ENCODE assay signal across 8 cellular contexts in genomic region chr22:24597076-24597475, GRCh38. TPM values are rescaled to one million over a fixed set of nuclear protein-coding genes. Genes with fewer than 3 reads are reported as not detected.
DNase-seq lines count a peak whose midpoint lies in the region; FAIRE-seq and TF ChIP-seq lines count a peak whose summit lies in the region.
"Not testable (repeated sequence)": the region's sequence is repeated elsewhere in the genome, so short reads cannot be mapped to it uniquely, and the experiment has no call there.
"Had no signal": no experiment of that assay in that cellular context is flagged by ENCODE, and none has a peak within 500 bp of the region (broad histone marks: within the 10 kb centered on the region; RNA-seq: fewer than 3 reads in every experiment).

No MANE protein-coding gene starts in this region.

- not testable (repeated sequence) for H3K23me2 ChIP-seq in H1 (ENCODE audit: low read depth, low read length)

- not testable (repeated sequence) for H3K4me3 ChIP-seq in HEK293 (ENCODE audit: low read depth, low read length); H1 (ENCODE audit: extremely low read depth in 1 of 4, insufficient read depth in 2 of 4, low read depth in 3 of 4, low read length in 4 of 4)

- not testable (repeated sequence) for H4K5ac ChIP-seq in H1 (ENCODE audit: insufficient read length, low read depth, low read length)

- peaks cover 29% of the 10 kb centered on the region for H3K4me1 Mint-ChIP-seq in nephron progenitor cell

- H3K18ac ChIP-seq in H1 (ENCODE audit: extremely low read depth, low read length), result not testable (repeated sequence)

- not testable (repeated sequence) for H2BK120ac ChIP-seq in H1 (replicated peaks; ENCODE audit: low read depth, low read length)

- H2BK20ac ChIP-seq in H1 (ENCODE audit: low read length), result not testable (repeated sequence)

- H3K4ac ChIP-seq in H1 (replicated peaks; ENCODE audit: insufficient read length, low read depth, low read length), result not testable (repeated sequence)

- CTCF ChIA-PET in HEK293 (lab: Yijun Ruan, JAX), result interaction anchor here (0.6 kb wide), 1 partner anchor 136 kb away, joined by 3 read pairs; no protein-coding TSS in a partner anchor
- CTCF ChIA-PET in H1 (lab: Charles Lee; ENCODE audit: partially characterized antibody), result not testable (repeated sequence)

- H4K20me1 ChIP-seq in H1 (replicated peaks in 1 of 2; ENCODE audit: control insufficient read depth in 1 of 2, insufficient read depth in 2 of 2, low read length in 2 of 2), result not testable (repeated sequence)

- H3K79me2 ChIP-seq in H1 (ENCODE audit: control insufficient read depth in 1 of 2, insufficient read depth in 2 of 2, low read length in 2 of 2), result not testable (repeated sequence)

- not testable (repeated sequence) for H2BK15ac ChIP-seq in H1 (ENCODE audit: low read length)

- H3K36me3 Mint-ChIP-seq in nephron progenitor cell (ENCODE audit: low read depth), result not testable (repeated sequence)

- not testable (repeated sequence) for H3K23ac ChIP-seq in H1 (ENCODE audit: insufficient read length)

- not testable (repeated sequence) for H3K9ac ChIP-seq in H1 (replicated peaks in 1 of 4; ENCODE audit: extremely low read depth in 1 of 4, low read depth in 3 of 4, low read length in 3 of 4)

- not testable (repeated sequence) for H3K36me3 ChIP-seq in HEK293 (ENCODE audit: control insufficient read depth in 2 of 2, insufficient read depth in 1 of 2, low read length in 2 of 2); H1 (ENCODE audit: control insufficient read depth in 2 of 4, insufficient read depth in 4 of 4, low read length in 3 of 4)

- not testable (repeated sequence) for H3K56ac ChIP-seq in H1 (replicated peaks; ENCODE audit: insufficient read length, low read depth, low read length)

- H3K4me2 ChIP-seq in H1 (ENCODE audit: insufficient read depth in 1 of 2, low read depth in 2 of 2, low read length in 2 of 2), result not testable (repeated sequence)

- H3K79me1 ChIP-seq in H1 (ENCODE audit: low read depth, low read length), result not testable (repeated sequence)

- H3K4me1 ChIP-seq in HEK293 (ENCODE audit: control insufficient read depth, insufficient read depth, low read length), result not testable (repeated sequence)
- H3K4me1 ChIP-seq in H1 (replicated peaks in 1 of 4; ENCODE audit: control insufficient read depth in 3 of 4, insufficient read depth in 4 of 4, low read length in 3 of 4), result peaks cover 4 to 30% (median 16%) of the 10 kb centered on the region in 4 experiments

- peak; percentile 19 for DNase-seq in NCI-H82 (lab: John Stamatoyannopoulos, UW)
- not testable (repeated sequence) for DNase-seq in H1 (ENCODE audit: low read depth in 1 of 2, low spot score in 2 of 2); nephron progenitor cell
- DNase-seq in islet precursor cell, result peak; percentile 22
- DNase-seq in posterior vena cava (ENCODE audit: low spot score), result peak; percentile 3

- POLR2A ChIA-PET in HEK293 (lab: Yijun Ruan, JAX) (interaction anchor here (1.9 kb wide), 1 partner anchor 42 kb away, joined by 5 read pairs; the partner anchor contains the start of genes GUCD1 and SNRPD3), H1 (lab: Charles Lee; ENCODE audit: partially characterized antibody) (interaction anchor here (0.7 to 1.7 kb wide), 2 partner anchors 9 to 13 kb away, joined by 3 to 6 read pairs; no protein-coding TSS in a partner anchor)

- not testable (repeated sequence) for FAIRE-seq in H1 (lab: Jason Lieb, UNC)

- H2AFZ ChIP-seq in H1 (ENCODE audit: low read length), result not testable (repeated sequence)

- not testable (repeated sequence) for H4K91ac ChIP-seq in H1 (replicated peaks; ENCODE audit: insufficient read length, low read length)

- not testable (repeated sequence) for TF ChIP-seq POLR2A in H1 (IDR thresholded peaks at IDR 0.05; ENCODE audit: control extremely low read depth in 1 of 2, low read depth in 2 of 2, low read length in 2 of 2)

- H3K27me3 Mint-ChIP-seq in nephron progenitor cell (ENCODE audit: low read depth, poor library complexity), result not testable (repeated sequence)

- not testable (repeated sequence) for H2BK12ac ChIP-seq in H1 (ENCODE audit: low read depth, low read length)

- not testable (repeated sequence) for TF ChIP-seq EP300 in H1 (IDR thresholded peaks at IDR 0.05; ENCODE audit: borderline replicate concordance in 1 of 2, low read depth in 2 of 2, low read length in 2 of 2)

- H3K27ac ChIP-seq in HEK293 (ENCODE audit: extremely low read depth, low read depth, low read length); H1 (ENCODE audit: low read depth, low read length): not testable (repeated sequence)

- intact Hi-C loops in posterior vena cava (cut with DNase I), result not testable (repeated sequence)

- not testable (repeated sequence) for H3K4me3 Mint-ChIP-seq in nephron progenitor cell

- 87% methylated on average over 9 of the region's 9 CpGs; no CpG with 5 or more reads in 1 of the 2 experiments for WGBS in H1 (ENCODE audit: extremely low coverage in 1 of 2, insufficient coverage in 1 of 2, insufficient read length in 1 of 2, insufficient replicate concordance in 2 of 2, low coverage in 1 of 2, low lambda C conversion rate in 2 of 2, missing lambda C conversion rate in 1 of 2), 2 experiments

- H2AK5ac ChIP-seq in H1 (ENCODE audit: low read depth, low read length), result not testable (repeated sequence)

- not testable (repeated sequence) for H3K9me3 ChIP-seq in HEK293 (ENCODE audit: control insufficient read depth, insufficient read depth, low read depth, low read length); H1 (ENCODE audit: insufficient read depth in 2 of 2, low read depth in 1 of 2, low read length in 1 of 2)

- H3K27me3 ChIP-seq in H1 (replicated peaks in 1 of 4; ENCODE audit: control insufficient read depth in 3 of 4, extremely low read depth in 1 of 4, insufficient read depth in 3 of 4, low read length in 3 of 4), result not testable (repeated sequence)

- not testable (repeated sequence) for H3K9me3 Mint-ChIP-seq in nephron progenitor cell

- not testable (repeated sequence) for H3K14ac ChIP-seq in H1 (ENCODE audit: insufficient read length)

- not testable (repeated sequence) for H2BK5ac ChIP-seq in H1 (ENCODE audit: low read depth, low read length)

- not testable (repeated sequence) for H4K8ac ChIP-seq in H1 (ENCODE audit: extremely low read depth, insufficient read depth, low read length)

- TF ChIP-seq CTCF in HEK293 (tag by site-specific recombination; IDR thresholded peaks at IDR 0.05); H1 (IDR thresholded peaks at IDR 0.05; ENCODE audit: control extremely low read depth in 1 of 3, insufficient read depth in 1 of 3, low read depth in 1 of 3, low read length in 3 of 3); nephron progenitor cell (IDR thresholded peaks at IDR 0.05): not testable (repeated sequence)

- peak overlapping the region; percentile 32 for H3K27ac Mint-ChIP-seq in nephron progenitor cell

- not testable (repeated sequence) for TF ChIP-seq RAD21 in H1 (IDR thresholded peaks at IDR 0.05 in 1 of 2, conservative IDR thresholded peaks at IDR 0.05 in 1 of 2; ENCODE audit: low read depth in 2 of 2, low read length in 2 of 2)

TF ChIP-seq in HEK293, 187 proteins besides CTCF, POLR2A, EP300 and RAD21 (continues in another document):
- TF ChIP-seq BCL11A (tag by site-specific recombination; IDR thresholded peaks at IDR 0.05; ENCODE audit: low read depth), result peak; percentile 64; the same call in 1 of the 2 replicates

RNA-seq across cellular contexts. Expression of gene LRRC75B, which starts 4.2 kb away (rescaled TPM):
- total RNA-seq in H1 (2021; fragmentation: NEBNext Ultra II Directional; extraction: Animal tissue kit (Norgen Biotek cat#: 25700)), result 10.9 and 12.2 TPM in 2 replicates
- 26.6 and 39.0 TPM in 2 replicates for polyA plus RNA-seq in H1 (2011; rRNA removed)
- polyA plus RNA-seq in H1 (2011; cell fraction: cytosol; rRNA removed), result 29.2 TPM
- 132 TPM for polyA plus RNA-seq in H1 (2011; cell fraction: nucleus; rRNA removed)
- polyA plus RNA-seq in H1 (2012, experiment 1 of 2), result 7.7 to 16.2 TPM (median 15.1 TPM) in 4 replicates
- 8.9 TPM for polyA plus RNA-seq in H1 (2012, experiment 2 of 2)
- 9.3 TPM for polyA plus RNA-seq in H1 (2013, experiment 1 of 2)
- polyA plus RNA-seq in H1 (2013, experiment 2 of 2), result 7.8 TPM
- polyA minus RNA-seq in H1 (2011; rRNA and poly(A)+ RNA removed), result 8.1 and 8.4 TPM in 2 replicates
- 8.7 TPM for polyA minus RNA-seq in H1 (2011; cell fraction: cytosol; rRNA and poly(A)+ RNA removed)
- polyA minus RNA-seq in H1 (2011; cell fraction: nucleus; rRNA and poly(A)+ RNA removed), result 19.6 TPM
- total RNA-seq in posterior vena cava, result 1 to 10 TPM; 6.6 to 9.3 TPM
- total RNA-seq: CD4-positive, alpha-beta T cell; CD8-positive, alpha-beta T cell had no signal

RNA-seq across cellular contexts. Expression of gene GGT1, which starts 5.9 kb away (rescaled TPM):
- total RNA-seq in H1 (2021; fragmentation: NEBNext Ultra II Directional; extraction: Animal tissue kit (Norgen Biotek cat#: 25700)), result 14.0 and 14.4 TPM in 2 replicates
- 29.2 and 44.8 TPM in 2 replicates for polyA plus RNA-seq in H1 (2011; rRNA removed)
- 29.3 TPM for polyA plus RNA-seq in H1 (2011; cell fraction: cytosol; rRNA removed)
- 46.8 TPM for polyA plus RNA-seq in H1 (2011; cell fraction: nucleus; rRNA removed)
- polyA plus RNA-seq in H1 (2012, experiment 1 of 2), result 8.0 to 18.8 TPM (median 17.1 TPM) in 4 replicates
- polyA plus RNA-seq in H1 (2012, experiment 2 of 2), result 14.4 TPM
- polyA plus RNA-seq in H1 (2013, experiment 1 of 2), result 13.9 TPM
- 11.9 TPM for polyA plus RNA-seq in H1 (2013, experiment 2 of 2)
- polyA minus RNA-seq in H1 (2011; rRNA and poly(A)+ RNA removed), result 7.5 and 9.6 TPM in 2 replicates
- 10.5 TPM for polyA minus RNA-seq in H1 (2011; cell fraction: cytosol; rRNA and poly(A)+ RNA removed)
- polyA minus RNA-seq in H1 (2011; cell fraction: nucleus; rRNA and poly(A)+ RNA removed), result 11.2 TPM
- 1 to 10 TPM; 5.1 to 6.3 TPM for total RNA-seq in posterior vena cava

RNA-seq across cellular contexts. Expression of gene SNRPD3, which starts 41.3 kb away (rescaled TPM):
- 200 TPM in 2 replicates for total RNA-seq in H1 (2021; fragmentation: NEBNext Ultra II Directional; extraction: Animal tissue kit (Norgen Biotek cat#: 25700))
- 258 and 455 TPM in 2 replicates for polyA plus RNA-seq in H1 (2011; rRNA removed)
- polyA plus RNA-seq in H1 (2011; cell fraction: cytosol; rRNA removed), result 394 TPM
- polyA plus RNA-seq in H1 (2011; cell fraction: nucleus; rRNA removed), result 159 TPM
- polyA plus RNA-seq in H1 (2012, experiment 1 of 2), result 341 to 525 TPM (median 423 TPM) in 4 replicates
- 66.4 TPM for polyA plus RNA-seq in H1 (2012, experiment 2 of 2)
- polyA plus RNA-seq in H1 (2013, experiment 1 of 2), result 141 TPM
- polyA plus RNA-seq in H1 (2013, experiment 2 of 2), result 143 TPM
- polyA minus RNA-seq in H1 (2011; rRNA and poly(A)+ RNA removed), result 289 and 329 TPM in 2 replicates
- 131 TPM for polyA minus RNA-seq in H1 (2011; cell fraction: cytosol; rRNA and poly(A)+ RNA removed)
- 174 TPM for polyA minus RNA-seq in H1 (2011; cell fraction: nucleus; rRNA and poly(A)+ RNA removed)
- 10 to 100 TPM; 42.5 to 54.0 TPM for total RNA-seq in posterior vena cava

RNA-seq across cellular contexts. Expression of gene GUCD1, which starts 42.1 kb away (rescaled TPM):
- 74.3 and 85.2 TPM in 2 replicates for total RNA-seq in H1 (2021; fragmentation: NEBNext Ultra II Directional; extraction: Animal tissue kit (Norgen Biotek cat#: 25700))
- 128 and 135 TPM in 2 replicates for polyA plus RNA-seq in H1 (2011; rRNA removed)
- 100 TPM for polyA plus RNA-seq in H1 (2011; cell fraction: cytosol; rRNA removed)
- polyA plus RNA-seq in H1 (2011; cell fraction: nucleus; rRNA removed), result 98.6 TPM
- polyA plus RNA-seq in H1 (2012, experiment 1 of 2), result 70.9 to 98.5 TPM (median 87.2 TPM) in 4 replicates
- 95.0 TPM for polyA plus RNA-seq in H1 (2012, experiment 2 of 2)
- polyA plus RNA-seq in H1 (2013, experiment 1 of 2), result 47.8 TPM
- 47.2 TPM for polyA plus RNA-seq in H1 (2013, experiment 2 of 2)
- 129 and 150 TPM in 2 replicates for polyA minus RNA-seq in H1 (2011; rRNA and poly(A)+ RNA removed)
- 79.6 TPM for polyA minus RNA-seq in H1 (2011; cell fraction: cytosol; rRNA and poly(A)+ RNA removed)
- 67.6 TPM for polyA minus RNA-seq in H1 (2011; cell fraction: nucleus; rRNA and poly(A)+ RNA removed)
- 10 to 100 TPM; 73.5 to 82.1 TPM for total RNA-seq in posterior vena cava
